In genomic region chr1:205493241-205494085, GRCh38 we compare ENCODE assay signal across 8 cellular contexts. TPM values are rescaled to one million over a fixed set of nuclear protein-coding genes. Genes with fewer than 3 reads are reported as not detected.
DNase-seq lines count a peak whose midpoint lies in the region; ATAC-seq and TF ChIP-seq lines count a peak whose summit lies in the region.

No MANE protein-coding gene starts in this region.

- CTCF ChIA-PET in CD8-positive, alpha-beta memory T cell (lab: Charles Lee) = interaction anchor here (1.2 to 3.6 kb wide), 3 partner anchors 31 to 96 kb away, joined by 3 to 21 read pairs (median 4); no protein-coding TSS in a partner anchor

- H3K27me3 ChIP-seq in CD8-positive, alpha-beta memory T cell (ENCODE audit: insufficient read depth, low read length, poor library complexity, severe bottlenecking) = peaks cover 12% of the 10 kb centered on the region

- DNase-seq in COLO668 (lab: John Stamatoyannopoulos, UW; ENCODE audit: unreplicated experiment) (peak; percentile 29), NB4 (ENCODE audit: low read depth) (peak; percentile 70), chondrocyte (ENCODE audit: low spot score) (peak; percentile 92), occipital lobe (lab: John Stamatoyannopoulos, UW) (no peak), RKO (ENCODE audit: low spot score) (no peak)
- DNase-seq in CD8-positive, alpha-beta memory T cell = no peak

- peaks cover 19% of the 10 kb centered on the region for H3K27me3 Mint-ChIP-seq in chondrocyte (ENCODE audit: low read depth)
- peaks cover 15% of the 10 kb centered on the region for H3K27me3 Mint-ChIP-seq in nephron (ENCODE audit: low read depth)
- H3K27me3 Mint-ChIP-seq in CD8-positive, alpha-beta memory T cell = peaks cover 14 to 43% of the 10 kb centered on the region in 2 donors

- no peak for ATAC-seq in GM19035 (IDR thresholded peaks at IDR 0.05; ENCODE audit: unreplicated experiment)

- H3K4me1 Mint-ChIP-seq in chondrocyte (ENCODE audit: low read depth) (peaks cover 32% of the 10 kb centered on the region), nephron (peaks cover 46% of the 10 kb centered on the region)
- H3K4me1 Mint-ChIP-seq in CD8-positive, alpha-beta memory T cell = no peaks in the 10 kb centered on the region

- no peaks in the 10 kb centered on the region for H3K36me3 Mint-ChIP-seq in chondrocyte (ENCODE audit: low read depth)
- no peaks in the 10 kb centered on the region for H3K36me3 Mint-ChIP-seq in nephron (ENCODE audit: low read depth)
- no peaks in the 10 kb centered on the region for H3K36me3 Mint-ChIP-seq in CD8-positive, alpha-beta memory T cell

- no peak overlapping the region for H3K4me3 ChIP-seq in NB4 (ENCODE audit: low read depth, low read length)
- H3K4me3 ChIP-seq in CD8-positive, alpha-beta memory T cell (ENCODE audit: low read length) = no peak overlapping the region

- no peak for TF ChIP-seq CTCF in NB4 (IDR thresholded peaks at IDR 0.05; ENCODE audit: low read depth, low read length)
- TF ChIP-seq CTCF in chondrocyte (IDR thresholded peaks at IDR 0.05) = peak; percentile 5
- no peak for TF ChIP-seq CTCF in nephron (IDR thresholded peaks at IDR 0.05; ENCODE audit: unreplicated experiment in 3 of 3)

- H3K27ac Mint-ChIP-seq in chondrocyte (ENCODE audit: unreplicated experiment) = peak overlapping the region; percentile 86
- peak overlapping the region; percentile 54 to 73 (median 63) for H3K27ac Mint-ChIP-seq in nephron
- no peak overlapping the region for H3K27ac Mint-ChIP-seq in CD8-positive, alpha-beta memory T cell

- no peaks in the 10 kb centered on the region for H3K9me3 Mint-ChIP-seq in chondrocyte (ENCODE audit: low read depth)
- no peaks in the 10 kb centered on the region for H3K9me3 Mint-ChIP-seq in nephron
- H3K9me3 Mint-ChIP-seq in CD8-positive, alpha-beta memory T cell = no peaks in the 10 kb centered on the region

- no peaks in the 10 kb centered on the region for H3K9me3 ChIP-seq in CD8-positive, alpha-beta memory T cell (ENCODE audit: low read length)

- H3K27ac ChIP-seq in CD8-positive, alpha-beta memory T cell (ENCODE audit: low read depth, low read length) = no peak overlapping the region

- no peaks in the 10 kb centered on the region for H3K36me3 ChIP-seq in CD8-positive, alpha-beta memory T cell (ENCODE audit: insufficient read depth, low read length)

- H3K4me3 Mint-ChIP-seq in chondrocyte (ENCODE audit: unreplicated experiment) = no peak overlapping the region
- H3K4me3 Mint-ChIP-seq in nephron = peak overlapping the region in 1 of 3 experiments; percentile 4
- H3K4me3 Mint-ChIP-seq in CD8-positive, alpha-beta memory T cell = no peak overlapping the region

- POLR2A ChIA-PET in CD8-positive, alpha-beta memory T cell (lab: Charles Lee) = no interaction called here

- H3K4me1 ChIP-seq in CD8-positive, alpha-beta memory T cell (ENCODE audit: insufficient read depth, low read length) = no peaks in the 10 kb centered on the region

- no peak for TF ChIP-seq POLR2A in NB4 (IDR thresholded peaks at IDR 0.05; ENCODE audit: extremely low read depth, insufficient read length)

RNA-seq across cellular contexts. Expression of gene CDK18, which starts 11.0 kb away (rescaled TPM):
- total RNA-seq in chondrocyte (10.2 to 18.4 TPM (median 17.3 TPM) in 3 replicates), occipital lobe (0.16 TPM)
- total RNA-seq in CD8-positive, alpha-beta memory T cell = 1 to 10 TPM; 1.4 to 1.6 TPM
- 0.43 TPM for polyA plus RNA-seq in CD8-positive, alpha-beta memory T cell

RNA-seq across cellular contexts. Expression of gene BLACAT1, which starts 37.6 kb away (rescaled TPM):
- not detected in 3 replicates for total RNA-seq in chondrocyte
- total RNA-seq in occipital lobe = 0.94 TPM
- under 1 TPM in 1 of 2 experiments, not detected in 1; 0.09 TPM for total RNA-seq in CD8-positive, alpha-beta memory T cell
- polyA plus RNA-seq in CD8-positive, alpha-beta memory T cell = not detected

Comparison
In these comparisons a context has a peak if more than half of its experiments do, and no peak if none do; other contexts are left out.
1. DNase-seq: peak in COLO668 (single experiment), NB4 (single experiment) and chondrocyte (single experiment); none in occipital lobe (single experiment), RKO (single experiment) and CD8-positive, alpha-beta memory T cell (0 of 5).
2. H3K27ac Mint-ChIP-seq: peak in chondrocyte (single experiment) and nephron (3 of 3); none in CD8-positive, alpha-beta memory T cell (0 of 8).